Comparison of ENCODE assay signal across 19 cellular contexts in genomic region chr2:142220901-142221300, GRCh38.
DNase-seq lines count a peak whose midpoint lies in the region; ATAC-seq, FAIRE-seq and TF ChIP-seq lines count a peak whose summit lies in the region.
"Had no signal": no experiment of that assay in that cellular context is flagged by ENCODE, and none has a peak within 500 bp of the region (broad histone marks: within the 10 kb centered on the region; RNA-seq: fewer than 3 reads in every experiment).

No MANE protein-coding gene starts in this region.

- ATAC-seq in foreskin keratinocyte = no peak
- ATAC-seq in HG03045 (IDR thresholded peaks at IDR 0.05; ENCODE audit: unreplicated experiment) = no peak
- no peak for ATAC-seq in HG03039 (IDR thresholded peaks at IDR 0.05; ENCODE audit: unreplicated experiment)
- ATAC-seq: naive thymus-derived CD8-positive, alpha-beta T cell had no signal

- H2AFZ ChIP-seq in astrocyte (ENCODE audit: low read depth, low read length) = peak overlapping the region; percentile 24

- H3K79me2 ChIP-seq in astrocyte (ENCODE audit: insufficient read depth, low read length) = no peaks in the 10 kb centered on the region

- no peak overlapping the region for H3K4me3 Mint-ChIP-seq in astrocyte (ENCODE audit: unreplicated experiment)
- H3K4me3 Mint-ChIP-seq: activated B cell treated with CpG ODN at 0.5 μM for 24 hours; naive thymus-derived CD8-positive, alpha-beta T cell; T-helper 1 cell treated with Interleukin-12 subunit alpha and Interleukin-12 subunit beta and Interleukin-4 antibody, amounts not matched to agents 30 μg/mL and 1 μg/mL, for 36 hours had no signal

- H3K27ac ChIP-seq in BLaER1 treated with 17β-estradiol and CSF1 and Interleukin-3, amounts not matched to agents 10 nM and 100 nM = peak overlapping the region in 1 of 11 experiments; percentile 26; a peak in 1 of 22 replicates
- no peak overlapping the region for H3K27ac ChIP-seq in astrocyte (ENCODE audit: low read depth, low read length)
- peak overlapping the region; percentile 74 for H3K27ac ChIP-seq in foreskin keratinocyte
- H3K27ac ChIP-seq: HL-60 had no signal

- H3K4me1 ChIP-seq in BLaER1 treated with 17β-estradiol and CSF1 and Interleukin-3, amounts not matched to agents 10 nM and 100 nM = peaks cover 5 to 53% (median 26%) of the 10 kb centered on the region in 10 experiments; a peak in 18 of 20 replicates
- H3K4me1 ChIP-seq in astrocyte (ENCODE audit: insufficient read depth, low read length) (no peaks in the 10 kb centered on the region), foreskin keratinocyte (peaks cover 21% of the 10 kb centered on the region)

- no peaks in the 10 kb centered on the region for H3K27me3 Mint-ChIP-seq in astrocyte (ENCODE audit: low read depth, unreplicated experiment)
- H3K27me3 Mint-ChIP-seq: activated B cell treated with CpG ODN at 0.5 μM for 24 hours; naive thymus-derived CD8-positive, alpha-beta T cell; progenitor cell of endocrine pancreas had no signal

- TF ChIP-seq CTCF in astrocyte (IDR thresholded peaks at IDR 0.05; ENCODE audit: insufficient read depth, low read depth, low read length) (no peak), foreskin keratinocyte (conservative IDR thresholded peaks at IDR 0.05) (peak; percentile 14)

- no peak for FAIRE-seq in astrocyte (lab: Jason Lieb, UNC)

- H3K4me3 ChIP-seq in BLaER1 treated with 17β-estradiol and CSF1 and Interleukin-3, amounts not matched to agents 10 nM and 100 nM = no peak overlapping the region
- H3K4me3 ChIP-seq in astrocyte (ENCODE audit: insufficient read depth, low read depth, low read length) = no peak overlapping the region

- H3K4me1 Mint-ChIP-seq in astrocyte (ENCODE audit: low read depth, unreplicated experiment) = peaks cover 14% of the 10 kb centered on the region
- H3K4me1 Mint-ChIP-seq: activated B cell treated with CpG ODN at 0.5 μM for 24 hours; naive thymus-derived CD8-positive, alpha-beta T cell had no signal

- H3K9ac ChIP-seq in BLaER1 treated with 17β-estradiol and CSF1 and Interleukin-3, amounts not matched to agents 10 nM and 100 nM = no peak overlapping the region
- H3K9ac ChIP-seq in astrocyte (ENCODE audit: low read length) = no peak overlapping the region

- no peak overlapping the region for H3K27ac Mint-ChIP-seq in astrocyte (ENCODE audit: unreplicated experiment)
- H3K27ac Mint-ChIP-seq: activated B cell treated with CpG ODN at 0.5 μM for 24 hours; naive thymus-derived CD8-positive, alpha-beta T cell; progenitor cell of endocrine pancreas; T-helper 1 cell treated with Interleukin-12 subunit alpha and Interleukin-12 subunit beta and Interleukin-4 antibody, amounts not matched to agents 30 μg/mL and 1 μg/mL, for 36 hours had no signal

- H3K36me3 ChIP-seq in BLaER1 treated with 17β-estradiol and CSF1 and Interleukin-3, amounts not matched to agents 10 nM and 100 nM = no peaks in the 10 kb centered on the region
- H3K36me3 ChIP-seq in astrocyte (ENCODE audit: insufficient read depth, low read length) = no peaks in the 10 kb centered on the region

- DNase-seq in HT1080 (ENCODE audit: low read depth) (peak; percentile 5), astrocyte (ENCODE audit: low read depth) (peak; percentile 23), foreskin keratinocyte (peak; percentile 49 to 82), T-helper 9 cell (no peak)
- DNase-seq: activated B cell treated with CpG ODN at 0.5 μM for 24 hours; activated effector memory CD4-positive, alpha-beta T cell treated with anti-CD3 and anti-CD28 coated beads, Interleukin-2, amount 50 U/mL, for 16 hours; AML-193; anterior cingulate cortex; naive thymus-derived CD8-positive, alpha-beta T cell; NCI-H2029; NCI-H774; RPMI8226; stimulated activated CD4-positive, alpha-beta T cell treated with anti-CD3 and anti-CD28 coated beads, Interleukin-15, amount 100 ng/mL, for 24 hours had no signal

- no peaks in the 10 kb centered on the region for H3K27me3 ChIP-seq in BLaER1 treated with 17β-estradiol and CSF1 and Interleukin-3, amounts not matched to agents 10 nM and 100 nM
- H3K27me3 ChIP-seq in astrocyte (ENCODE audit: insufficient read depth, low read length) = no peaks in the 10 kb centered on the region
- H3K27me3 ChIP-seq in foreskin keratinocyte = no peaks in the 10 kb centered on the region

- no peaks in the 10 kb centered on the region for H3K9me3 Mint-ChIP-seq in astrocyte (ENCODE audit: unreplicated experiment)
- H3K9me3 Mint-ChIP-seq: activated B cell treated with CpG ODN at 0.5 μM for 24 hours; T-helper 1 cell treated with Interleukin-12 subunit alpha and Interleukin-12 subunit beta and Interleukin-4 antibody, amounts not matched to agents 30 μg/mL and 1 μg/mL, for 36 hours had no signal

- H4K20me1 ChIP-seq in BLaER1 treated with 17β-estradiol and CSF1 and Interleukin-3, amounts not matched to agents 10 nM and 100 nM = no peaks in the 10 kb centered on the region
- no peaks in the 10 kb centered on the region for H4K20me1 ChIP-seq in astrocyte (ENCODE audit: insufficient read depth, low read length)

- peaks cover 0 to 23% (median 15%) of the 10 kb centered on the region in 11 experiments; a peak in 15 of 22 replicates for H3K9me3 ChIP-seq in BLaER1 treated with 17β-estradiol and CSF1 and Interleukin-3, amounts not matched to agents 10 nM and 100 nM (replicated peaks in 1 of 11)
- H3K9me3 ChIP-seq in astrocyte (ENCODE audit: insufficient read depth, low read depth, low read length) = no peaks in the 10 kb centered on the region

- no peaks in the 10 kb centered on the region for H3K36me3 Mint-ChIP-seq in astrocyte (ENCODE audit: low read depth, unreplicated experiment)

- peak overlapping the region in 6 of 11 experiments; percentile 8 to 43 (median 31); a peak in 10 of 22 replicates for H3K4me2 ChIP-seq in BLaER1 treated with 17β-estradiol and CSF1 and Interleukin-3, amounts not matched to agents 10 nM and 100 nM
- H3K4me2 ChIP-seq in astrocyte (ENCODE audit: low read length) = no peak overlapping the region
